Comparison of ENCODE assay signal across 9 cellular contexts in genomic region chr3:20043398-20043797, GRCh38. TPM values are rescaled to one million over a fixed set of nuclear protein-coding genes. Genes with fewer than 3 reads are reported as not detected.
DNase-seq lines count a peak whose midpoint lies in the region; ATAC-seq and TF ChIP-seq lines count a peak whose summit lies in the region.
"Had no signal": no experiment of that assay in that cellular context is flagged by ENCODE, and none has a peak within 500 bp of the region (broad histone marks: within the 10 kb centered on the region; RNA-seq: fewer than 3 reads in every experiment).

No MANE protein-coding gene starts in this region.

- H3K9me3 Mint-ChIP-seq in CD8-positive, alpha-beta T cell: no peaks in the 10 kb centered on the region
- no peaks in the 10 kb centered on the region for H3K9me3 Mint-ChIP-seq in activated naive CD8-positive, alpha-beta T cell (ENCODE audit: low read depth)
- no peaks in the 10 kb centered on the region for H3K9me3 Mint-ChIP-seq in immature natural killer cell

- H3K4me1 Mint-ChIP-seq in CD8-positive, alpha-beta T cell (ENCODE audit: low read depth): peaks cover 76% of the 10 kb centered on the region
- peaks cover 71% of the 10 kb centered on the region for H3K4me1 Mint-ChIP-seq in activated naive CD8-positive, alpha-beta T cell (ENCODE audit: low read depth)
- H3K4me1 Mint-ChIP-seq in immature natural killer cell: peaks cover 74 to 82% of the 10 kb centered on the region in 2 donors

- H3K27me3 ChIP-seq in CD8-positive, alpha-beta T cell (ENCODE audit: insufficient read depth, low read length): no peaks in the 10 kb centered on the region

- no peak overlapping the region; the same call in 1 of the 2 replicates for H2AFZ ChIP-seq in OCI-LY7 (ENCODE audit: low read length)

- intact Hi-C loops in CD8-positive, alpha-beta T cell (cut with DNase I, micrococcal nuclease): loop anchor here in 1 of 2 experiments (5.0 kb wide), 3 partner anchors 34 to 896 kb away; partner anchors contain the start of gene KCNH8
- intact Hi-C loops in OCI-LY7 (cut with micrococcal nuclease; ENCODE audit: unreplicated experiment): loop anchor here (10.0 kb wide), 1 partner anchor 1299 kb away; no protein-coding TSS in a partner anchor

- ATAC-seq in CD8-positive, alpha-beta T cell: peak; percentile 18
- peak; percentile 41 for ATAC-seq in GM21717 (IDR thresholded peaks at IDR 0.05; ENCODE audit: unreplicated experiment)

- peak overlapping the region; percentile 93 for H3K27ac Mint-ChIP-seq in CD8-positive, alpha-beta T cell
- H3K27ac Mint-ChIP-seq in activated naive CD8-positive, alpha-beta T cell: peak overlapping the region; percentile 84
- peak overlapping the region; percentile 91 to 97 (median 94) for H3K27ac Mint-ChIP-seq in immature natural killer cell

- H3K79me2 ChIP-seq in OCI-LY7 (ENCODE audit: insufficient read depth, low read depth, low read length): peaks cover 69% of the 10 kb centered on the region

- peak; percentile 19 to 67 (median 51) for DNase-seq in CD8-positive, alpha-beta T cell
- DNase-seq in OCI-LY7 (ENCODE audit: low spot score) (peak; percentile 68), immature natural killer cell (peak; percentile 65 to 69 (median 67)), NCI-H1930 (lab: John Stamatoyannopoulos, UW) (no peak), GM19238 (ENCODE audit: insufficient read length, low spot score) (no peak)
- DNase-seq in stimulated activated CD4-positive, alpha-beta T cell treated with anti-CD3 and anti-CD28 coated beads, Interleukin-4, amount 100 ng/mL, for 24 hours: peak; percentile 54

- H3K4me1 ChIP-seq in CD8-positive, alpha-beta T cell (ENCODE audit: insufficient read depth, low read length): peaks cover 57% of the 10 kb centered on the region
- H3K4me1 ChIP-seq in OCI-LY7 (ENCODE audit: insufficient read depth, low read length, poor library complexity, severe bottlenecking): peaks cover 75% of the 10 kb centered on the region

- H3K4me3 Mint-ChIP-seq in CD8-positive, alpha-beta T cell: peak overlapping the region; percentile 98
- peak overlapping the region; percentile 92 for H3K4me3 Mint-ChIP-seq in activated naive CD8-positive, alpha-beta T cell
- H3K4me3 Mint-ChIP-seq in immature natural killer cell: peak overlapping the region; percentile 91 to 98 (median 96)

- POLR2A ChIA-PET in CD8-positive, alpha-beta T cell (lab: Charles Lee): interaction anchor here (0.9 to 1.4 kb wide), 2 partner anchors 10 to 143 kb away, joined by 3 read pairs; partner anchors contain the start of gene SGO1
- POLR2A ChIA-PET in OCI-LY7 (lab: Charles Lee): interaction anchor here (0.6 to 1.8 kb wide), 8 partner anchors 8 to 146 kb away, joined by 3 to 10 read pairs (median 3); partner anchors contain the start of gene SGO1

- H3K36me3 Mint-ChIP-seq in CD8-positive, alpha-beta T cell: peaks cover 19% of the 10 kb centered on the region
- H3K36me3 Mint-ChIP-seq in activated naive CD8-positive, alpha-beta T cell: no peaks in the 10 kb centered on the region
- H3K36me3 Mint-ChIP-seq in immature natural killer cell: peaks cover 0 to 3% (median 0%) of the 10 kb centered on the region in 3 donors

- H4K20me1 ChIP-seq in OCI-LY7 (ENCODE audit: insufficient read depth, low read length): peaks cover 7% of the 10 kb centered on the region; the same call in 1 of the 2 replicates

- no peak for TF ChIP-seq CTCF in CD8-positive, alpha-beta T cell (IDR thresholded peaks at IDR 0.05)
- no peak for TF ChIP-seq CTCF in OCI-LY7 (conservative IDR thresholded peaks at IDR 0.05; ENCODE audit: low read length)

- no peaks in the 10 kb centered on the region for H3K9me3 ChIP-seq in CD8-positive, alpha-beta T cell (ENCODE audit: low read length)
- no peaks in the 10 kb centered on the region for H3K9me3 ChIP-seq in OCI-LY7 (ENCODE audit: low read length)

- H3K4me3 ChIP-seq in CD8-positive, alpha-beta T cell (ENCODE audit: low read depth, low read length): peak overlapping the region; percentile 45
- peak overlapping the region; percentile 94 for H3K4me3 ChIP-seq in OCI-LY7 (ENCODE audit: low read depth, low read length, poor library complexity, severe bottlenecking)

- H3K27ac ChIP-seq in CD8-positive, alpha-beta T cell (ENCODE audit: low read depth, low read length): peak overlapping the region; percentile 58
- H3K27ac ChIP-seq in OCI-LY7 (ENCODE audit: low read depth, low read length, poor library complexity, severe bottlenecking): peak overlapping the region; percentile 88

- CTCF ChIA-PET in CD8-positive, alpha-beta T cell (lab: Charles Lee): no interaction called here
- CTCF ChIA-PET in OCI-LY7 (lab: Charles Lee; ENCODE audit: unreplicated experiment): no interaction called here

- no TSS peak for BruUV-seq in OCI-LY7 (replicated peaks; lab: Mats Ljungman, UMichigan)

- no peaks in the 10 kb centered on the region for H3K36me3 ChIP-seq in CD8-positive, alpha-beta T cell (ENCODE audit: insufficient read depth, low read length)
- H3K36me3 ChIP-seq in OCI-LY7 (ENCODE audit: insufficient read depth, low read length): no peaks in the 10 kb centered on the region

- H3K4me2 ChIP-seq in OCI-LY7 (ENCODE audit: low read length): peak overlapping the region; percentile 89

- no peaks in the 10 kb centered on the region for H3K9me2 ChIP-seq in OCI-LY7 (ENCODE audit: insufficient read depth, low read length)

- no peaks in the 10 kb centered on the region for H3K27me3 Mint-ChIP-seq in CD8-positive, alpha-beta T cell (ENCODE audit: low read depth)
- no peaks in the 10 kb centered on the region for H3K27me3 Mint-ChIP-seq in activated naive CD8-positive, alpha-beta T cell
- H3K27me3 Mint-ChIP-seq in immature natural killer cell (ENCODE audit: low read depth in 3 of 3): peaks cover 8 to 17% (median 14%) of the 10 kb centered on the region in 3 donors

RNA-seq across cellular contexts. Expression of gene KAT2B, which starts 3.2 kb away (rescaled TPM):
- 10 to 100 TPM; 37.5 to 37.9 TPM for total RNA-seq in CD8-positive, alpha-beta T cell
- total RNA-seq in OCI-LY7 (2014; rRNA removed; shearing (Covaris generic)): 19.2 and 24.2 TPM in 2 replicates
- 32.9 and 33.4 TPM in 2 replicates for total RNA-seq in OCI-LY7 (2022)
- polyA plus RNA-seq in immature natural killer cell: 10 to 100 TPM in 1 of 3 donors, 1 to 10 TPM in 2; 2.5 to 12.0 (median 5.8) TPM

RNA-seq across cellular contexts. Expression of gene PP2D1, which starts 31.3 kb away (rescaled TPM):
- not detected for total RNA-seq in CD8-positive, alpha-beta T cell
- total RNA-seq in OCI-LY7 (2014; rRNA removed; shearing (Covaris generic)): not detected in 2 replicates
- total RNA-seq in OCI-LY7 (2022): not detected in 2 replicates
- polyA plus RNA-seq in immature natural killer cell: under 1 TPM; 0.19 to 0.91 (median 0.34) TPM
- total RNA-seq: frontal cortex had no signal

Comparison
In these comparisons a context has a peak if more than half of its experiments do, and no peak if none do; other contexts are left out.
1. DNase-seq: peak in CD8-positive, alpha-beta T cell (7 of 7), OCI-LY7 (single experiment), immature natural killer cell (3 of 3) and stimulated activated CD4-positive, alpha-beta T cell treated with anti-CD3 and anti-CD28 coated beads, Interleukin-4, amount 100 ng/mL, for 24 hours (single experiment); none in NCI-H1930 (0 of 2) and GM19238 (single experiment).
2. Peak in every context shown above with its lines, with median percentiles within 50 percentile points of each other: H3K27ac Mint-ChIP-seq and H3K4me3 Mint-ChIP-seq.